In the genomic region with DNA sequence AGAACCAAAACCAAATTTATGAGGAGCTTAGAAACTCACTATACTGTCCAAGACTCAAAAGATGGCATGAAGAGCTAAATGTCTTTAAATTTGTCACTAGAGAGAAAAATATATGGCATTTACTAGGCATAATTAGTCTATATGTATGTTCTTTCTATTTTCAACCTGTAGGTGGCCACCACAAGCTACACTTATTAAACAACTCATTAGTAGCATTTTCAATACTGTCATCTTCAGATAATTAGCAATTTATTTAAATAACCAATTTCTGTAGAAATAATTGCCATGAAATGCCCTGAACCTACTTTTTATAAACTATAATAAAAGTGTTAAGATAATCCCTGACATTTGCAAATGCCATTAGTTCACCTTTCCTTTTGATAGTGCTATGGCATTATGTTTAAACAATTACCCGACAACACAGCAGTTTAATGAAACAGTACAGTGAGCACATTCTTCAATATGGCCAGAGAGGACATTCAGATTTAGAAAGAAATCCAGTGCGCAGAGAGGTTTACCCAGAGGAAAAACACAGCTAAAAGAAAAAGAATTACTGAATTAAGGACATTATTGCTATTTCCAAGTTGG, we compare ENCODE assay signal across 8 cellular contexts.
A peak's percentile ranks its signal among the peaks of the same experiment; 100 is the strongest.
DNase-seq lines count a peak whose midpoint lies in the region; ATAC-seq, FAIRE-seq and TF ChIP-seq lines count a peak whose summit lies in the region.

No MANE protein-coding gene starts in this region.

- H3K4me3 ChIP-seq in A549 (no peak overlapping the region), mammary epithelial cell (replicated peaks in 1 of 3; ENCODE audit: insufficient read depth in 1 of 3, low read depth in 2 of 3, low read length in 3 of 3) (no peak overlapping the region), prostate gland (no peak overlapping the region), gastroesophageal sphincter (no peak overlapping the region)

- H3K27me3 ChIP-seq in mammary epithelial cell (ENCODE audit: insufficient read depth, low read length) (no peaks in the 10 kb centered on the region), prostate gland (replicated peaks; ENCODE audit: insufficient read depth) (no peaks in the 10 kb centered on the region), gastroesophageal sphincter (no peaks in the 10 kb centered on the region)

- CTCF ChIA-PET in A549 (lab: Yijun Ruan, JAX): interaction anchor here (0.6 to 1.5 kb wide), 6 partner anchors 11 to 1223 kb away, joined by 3 to 6 read pairs (median 3); no protein-coding TSS in a partner anchor
- CTCF ChIA-PET in mammary epithelial cell (lab: Charles Lee; ENCODE audit: low non-redundant PET): interaction anchor here (0.6 to 0.8 kb wide), 3 partner anchors 261 to 535 kb away, joined by 3 to 7 read pairs (median 4); no protein-coding TSS in a partner anchor

- intact Hi-C loops in mammary epithelial cell (cut with micrococcal nuclease) (loop anchor here (1.0 to 5.0 kb wide), 4 partner anchors 281 to 1223 kb away; no protein-coding TSS in a partner anchor), prostate gland (cut with DNase I) (no loop called here)

- FAIRE-seq in A549 (lab: Jason Lieb, UNC): no peak

- no peak overlapping the region for H3K9ac ChIP-seq in mammary epithelial cell (ENCODE audit: insufficient read depth, low read length)

- TF ChIP-seq EP300 in A549 (IDR thresholded peaks at IDR 0.05) (no peak), gastroesophageal sphincter (IDR thresholded peaks at IDR 0.05) (no peak)

- no peaks in the 10 kb centered on the region for H3K79me2 ChIP-seq in mammary epithelial cell (ENCODE audit: insufficient read depth, low read length)

- ATAC-seq in A549 (no peak), GM18499 (IDR thresholded peaks at IDR 0.05; ENCODE audit: insufficient read depth, unreplicated experiment) (peak; percentile 80), HG02884 (IDR thresholded peaks at IDR 0.05; ENCODE audit: unreplicated experiment) (no peak), gastroesophageal sphincter (no peak)

- H4K20me1 ChIP-seq in mammary epithelial cell (ENCODE audit: insufficient read depth, low read length): no peaks in the 10 kb centered on the region

- dilution Hi-C loops in mammary epithelial cell (cut with HindIII; ENCODE audit: low sequenced_read_pairs): no loop called here

- no peaks in the 10 kb centered on the region for H3K4me1 ChIP-seq in A549
- H3K4me1 ChIP-seq in mammary epithelial cell (ENCODE audit: insufficient read depth, low read length): no peaks in the 10 kb centered on the region
- no peaks in the 10 kb centered on the region for H3K4me1 ChIP-seq in prostate gland (replicated peaks)
- H3K4me1 ChIP-seq in gastroesophageal sphincter: peaks cover 0 to 18% (median 0%) of the 10 kb centered on the region in 3 donors

- no peak overlapping the region for H2AFZ ChIP-seq in mammary epithelial cell (ENCODE audit: low read depth, low read length)

- no TSS peak for BruUV-seq in mammary epithelial cell (replicated peaks; lab: Mats Ljungman, UMichigan)

- in situ Hi-C loops in KBM-7 (cut with MboI; ENCODE audit: low pct_unique_long_range_greater_than_20kb, low sequenced_read_pairs) (no loop called here), mammary epithelial cell (cut with MboI; ENCODE audit: low sequenced_read_pairs in 2 of 2) (loop anchor here in 1 of 2 donors (25.0 kb wide), 1 partner anchor 257 kb away; no protein-coding TSS in a partner anchor)

- TF ChIP-seq POLR2A in A549 (IDR thresholded peaks at IDR 0.05; ENCODE audit: low read length) (no peak), prostate gland (IDR thresholded peaks at IDR 0.05) (no peak), gastroesophageal sphincter (IDR thresholded peaks at IDR 0.05) (no peak)

- TF ChIP-seq CTCF in A549 (IDR thresholded peaks at IDR 0.05) (peak; percentile 53), mammary epithelial cell (conservative IDR thresholded peaks at IDR 0.05 in 1 of 2, IDR thresholded peaks at IDR 0.05 in 1 of 2; ENCODE audit: extremely low read depth in 1 of 2, insufficient read depth in 1 of 2, low read depth in 1 of 2, low read length in 2 of 2) (peak; percentile 51 to 57), prostate gland (IDR thresholded peaks at IDR 0.05) (peak in 3 of 4 experiments; percentile 39 to 49 (median 45)), gastroesophageal sphincter (IDR thresholded peaks at IDR 0.05) (peak in 2 of 4 experiments; percentile 15 to 32)

- DNase-seq in A549 (ENCODE audit: low read depth in 1 of 2, low spot score in 1 of 2) (peak in 1 of 2 experiments; percentile 4), KBM-7 (peak; percentile 1), mammary epithelial cell (peak; percentile 5), prostate gland (ENCODE audit: low spot score) (no peak)
- no peak for DNase-seq in activated CD4-positive, CD25-positive, alpha-beta regulatory T cell treated with anti-CD3 and anti-CD28 coated beads, Interleukin-2, amount 50 U/mL, for 72 hours

- H3K9me3 ChIP-seq in A549 (no peaks in the 10 kb centered on the region), mammary epithelial cell (replicated peaks; ENCODE audit: insufficient read depth, low read length) (no peaks in the 10 kb centered on the region), prostate gland (no peaks in the 10 kb centered on the region), gastroesophageal sphincter (no peaks in the 10 kb centered on the region)

- TF ChIP-seq RAD21 in A549 (conservative IDR thresholded peaks at IDR 0.05 in 1 of 2, IDR thresholded peaks at IDR 0.05 in 1 of 2): peak; percentile 58 to 59

- H3K27ac ChIP-seq in A549: no peak overlapping the region
- H3K27ac ChIP-seq in mammary epithelial cell (ENCODE audit: insufficient read depth, low read depth, low read length): no peak overlapping the region
- no peak overlapping the region for H3K27ac ChIP-seq in prostate gland
- H3K27ac ChIP-seq in gastroesophageal sphincter: no peak overlapping the region

- H3K4me2 ChIP-seq in A549 (no peak overlapping the region), mammary epithelial cell (ENCODE audit: insufficient read depth, low read depth, low read length) (no peak overlapping the region)

- WGBS in A549 (ENCODE audit: missing lambda C conversion rate): 90% methylated on average over 2 of the region's 2 CpGs
- WGBS in mammary epithelial cell (ENCODE audit: low coverage, missing lambda C conversion rate): 95% methylated on average over 2 of the region's 2 CpGs
- 92% methylated on average over 2 of the region's 2 CpGs for WGBS in prostate gland
- WGBS in gastroesophageal sphincter (ENCODE audit: low coverage in 1 of 2), 2 donors: 37 to 62% methylated on average over 2 of the region's 2 CpGs

- POLR2A ChIA-PET in A549 (lab: Yijun Ruan, JAX): no interaction called here

- H3K36me3 ChIP-seq in mammary epithelial cell (ENCODE audit: insufficient read depth, low read length) (no peaks in the 10 kb centered on the region), prostate gland (no peaks in the 10 kb centered on the region), gastroesophageal sphincter (no peaks in the 10 kb centered on the region)

TF ChIP-seq in A549, 52 proteins besides CTCF, POLR2A, EP300 and RAD21:
- TF ChIP-seq SMC3 (IDR thresholded peaks at IDR 0.05): peak; percentile 58
- TF ChIP-seq, protein P1, sequence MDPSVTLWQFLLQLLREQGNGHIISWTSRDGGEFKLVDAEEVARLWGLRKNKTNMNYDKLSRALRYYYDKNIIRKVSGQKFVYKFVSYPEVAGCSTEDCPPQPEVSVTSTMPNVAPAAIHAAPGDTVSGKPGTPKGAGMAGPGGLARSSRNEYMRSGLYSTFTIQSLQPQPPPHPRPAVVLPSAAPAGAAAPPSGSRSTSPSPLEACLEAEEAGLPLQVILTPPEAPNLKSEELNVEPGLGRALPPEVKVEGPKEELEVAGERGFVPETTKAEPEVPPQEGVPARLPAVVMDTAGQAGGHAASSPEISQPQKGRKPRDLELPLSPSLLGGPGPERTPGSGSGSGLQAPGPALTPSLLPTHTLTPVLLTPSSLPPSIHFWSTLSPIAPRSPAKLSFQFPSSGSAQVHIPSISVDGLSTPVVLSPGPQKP (IDR thresholded peaks at IDR 0.05; ENCODE audit: low read depth, low read length): no peak
- no peak for TF ChIP-seq HOXB13 (CRISPR knock-in tag; IDR thresholded peaks at IDR 0.05; ENCODE audit: low read depth)
- no peak for TF ChIP-seq FOXS1 (CRISPR knock-in tag; IDR thresholded peaks at IDR 0.05)

Comparison
In these comparisons a context has a peak if more than half of its experiments do, and no peak if none do; other contexts are left out.
1. DNase-seq: peak in KBM-7 (single experiment) and mammary epithelial cell (single experiment); none in prostate gland (single experiment) and activated CD4-positive, CD25-positive, alpha-beta regulatory T cell treated with anti-CD3 and anti-CD28 coated beads, Interleukin-2, amount 50 U/mL, for 72 hours (single experiment).